In genomic region chr7:44678468-44679179, GRCh38 we compare ENCODE assay signal across 8 cellular contexts.
DNase-seq lines count a peak whose midpoint lies in the region; ATAC-seq, FAIRE-seq and TF ChIP-seq lines count a peak whose summit lies in the region.

No MANE protein-coding gene starts in this region.

- H3K79me2 ChIP-seq in astrocyte (ENCODE audit: insufficient read depth, low read length) (no peaks in the 10 kb centered on the region), keratinocyte (ENCODE audit: control insufficient read depth, insufficient read depth, low read length) (no peaks in the 10 kb centered on the region)

- H2AFZ ChIP-seq in astrocyte (ENCODE audit: low read depth, low read length) (no peak overlapping the region), keratinocyte (ENCODE audit: control insufficient read depth, low read length) (no peak overlapping the region)

- H3K27ac Mint-ChIP-seq in activated naive CD4-positive, alpha-beta T cell treated with anti-CD3 and anti-CD28 coated beads, Interleukin-2, amount 50 U/mL, for 24 hours, result peak overlapping the region; percentile 0
- no peak overlapping the region for H3K27ac Mint-ChIP-seq in astrocyte (ENCODE audit: unreplicated experiment)

- FAIRE-seq in astrocyte (lab: Jason Lieb, UNC) (no peak), keratinocyte (lab: Jason Lieb, UNC) (no peak)

- no peak overlapping the region for H3K4me3 Mint-ChIP-seq in activated naive CD4-positive, alpha-beta T cell treated with anti-CD3 and anti-CD28 coated beads, Interleukin-2, amount 50 U/mL, for 24 hours
- no peak overlapping the region for H3K4me3 Mint-ChIP-seq in astrocyte (ENCODE audit: unreplicated experiment)

- H3K36me3 ChIP-seq in astrocyte (ENCODE audit: insufficient read depth, low read length) (peaks cover 26% of the 10 kb centered on the region), keratinocyte (ENCODE audit: control insufficient read depth in 2 of 2, extremely low read depth in 1 of 2, insufficient read depth in 2 of 2, low read length in 2 of 2) (peaks cover 20 to 34% of the 10 kb centered on the region in 2 experiments), upper lobe of right lung (peaks cover 85% of the 10 kb centered on the region)

- H3K4me1 ChIP-seq in astrocyte (ENCODE audit: insufficient read depth, low read length) (peaks cover 4% of the 10 kb centered on the region), keratinocyte (ENCODE audit: control insufficient read depth, extremely low read depth, insufficient read depth, low read length) (peaks cover 10% of the 10 kb centered on the region), upper lobe of right lung (peaks cover 19% of the 10 kb centered on the region)

- DNase-seq in activated naive CD4-positive, alpha-beta T cell treated with anti-CD3 and anti-CD28 coated beads, Interleukin-2, amount 50 U/mL, for 16 hours, result no peak
- DNase-seq in astrocyte (ENCODE audit: low read depth) (peak; percentile 61), keratinocyte (ENCODE audit: low read depth, low spot score) (no peak), upper lobe of right lung (no peak), germinal center (ENCODE audit: low spot score) (no peak), NCI-H187 treated with DMSO at 0.1 percent for 48 hours (lab: John Stamatoyannopoulos, UW) (no peak), iPS-NIHi11 (ENCODE audit: low spot score) (no peak)

- no peak overlapping the region for H3K4me2 ChIP-seq in astrocyte (ENCODE audit: low read length)
- no peak overlapping the region for H3K4me2 ChIP-seq in keratinocyte (ENCODE audit: control insufficient read depth, extremely low read depth, insufficient read depth, low read depth, low read length)

- TF ChIP-seq CTCF in astrocyte (IDR thresholded peaks at IDR 0.05; ENCODE audit: insufficient read depth, low read depth, low read length), result no peak
- TF ChIP-seq CTCF in keratinocyte (optimal IDR thresholded peaks at IDR 0.05 in 1 of 3, IDR thresholded peaks at IDR 0.05 in 1 of 3, conservative IDR thresholded peaks at IDR 0.05 in 1 of 3; ENCODE audit: extremely low read depth in 1 of 3, insufficient read depth in 2 of 3, low read length in 3 of 3), result no peak
- no peak for TF ChIP-seq CTCF in upper lobe of right lung (IDR thresholded peaks at IDR 0.05)

- H3K4me3 ChIP-seq in astrocyte (ENCODE audit: insufficient read depth, low read depth, low read length) (no peak overlapping the region), keratinocyte (ENCODE audit: control insufficient read depth in 2 of 3, extremely low read depth in 1 of 3, insufficient read depth in 2 of 3, low read depth in 1 of 3, low read length in 3 of 3) (no peak overlapping the region), upper lobe of right lung (no peak overlapping the region)

- H3K27me3 Mint-ChIP-seq in activated naive CD4-positive, alpha-beta T cell treated with anti-CD3 and anti-CD28 coated beads, Interleukin-2, amount 50 U/mL, for 24 hours, result no peaks in the 10 kb centered on the region
- H3K27me3 Mint-ChIP-seq in astrocyte (ENCODE audit: low read depth, unreplicated experiment), result no peaks in the 10 kb centered on the region

- H3K27me3 ChIP-seq in astrocyte (ENCODE audit: insufficient read depth, low read length), result no peaks in the 10 kb centered on the region
- no peaks in the 10 kb centered on the region for H3K27me3 ChIP-seq in keratinocyte (ENCODE audit: control insufficient read depth, extremely low read depth, insufficient read depth, low read length)
- H3K27me3 ChIP-seq in upper lobe of right lung, result no peaks in the 10 kb centered on the region

- no peaks in the 10 kb centered on the region for H3K9me3 Mint-ChIP-seq in activated naive CD4-positive, alpha-beta T cell treated with anti-CD3 and anti-CD28 coated beads, Interleukin-2, amount 50 U/mL, for 24 hours
- no peaks in the 10 kb centered on the region for H3K9me3 Mint-ChIP-seq in astrocyte (ENCODE audit: unreplicated experiment)

- dilution Hi-C loops in keratinocyte (cut with MboI; ENCODE audit: extremely low pct_ligation_motif_present, low sequenced_read_pairs), result no loop called here

- peaks cover 7% of the 10 kb centered on the region for H3K36me3 Mint-ChIP-seq in activated naive CD4-positive, alpha-beta T cell treated with anti-CD3 and anti-CD28 coated beads, Interleukin-2, amount 50 U/mL, for 24 hours
- peaks cover 35% of the 10 kb centered on the region for H3K36me3 Mint-ChIP-seq in astrocyte (ENCODE audit: low read depth, unreplicated experiment)

- H3K4me1 Mint-ChIP-seq in activated naive CD4-positive, alpha-beta T cell treated with anti-CD3 and anti-CD28 coated beads, Interleukin-2, amount 50 U/mL, for 24 hours, result no peaks in the 10 kb centered on the region
- H3K4me1 Mint-ChIP-seq in astrocyte (ENCODE audit: low read depth, unreplicated experiment), result peaks cover 12% of the 10 kb centered on the region

- peaks cover 4% of the 10 kb centered on the region for H3K9me1 ChIP-seq in keratinocyte (ENCODE audit: control insufficient read depth, extremely low read depth, insufficient read depth, low read length)

- H3K27ac ChIP-seq in astrocyte (ENCODE audit: low read depth, low read length) (no peak overlapping the region), keratinocyte (ENCODE audit: control insufficient read depth, insufficient read depth, low read length) (peak overlapping the region; percentile 6), upper lobe of right lung (peak overlapping the region; percentile 37)

- ATAC-seq in upper lobe of right lung, result peak; percentile 74

- no peak overlapping the region for H3K9ac ChIP-seq in astrocyte (ENCODE audit: low read length)
- H3K9ac ChIP-seq in keratinocyte (ENCODE audit: control insufficient read depth, extremely low read depth, insufficient read depth, low read length), result no peak overlapping the region

- intact Hi-C loops in upper lobe of right lung (cut with DNase I), result no loop called here

- H3K9me3 ChIP-seq in astrocyte (ENCODE audit: insufficient read depth, low read depth, low read length), result no peaks in the 10 kb centered on the region
- no peaks in the 10 kb centered on the region for H3K9me3 ChIP-seq in keratinocyte (ENCODE audit: control insufficient read depth, low read depth, low read length)
- no peaks in the 10 kb centered on the region for H3K9me3 ChIP-seq in upper lobe of right lung

- H4K20me1 ChIP-seq in astrocyte (ENCODE audit: insufficient read depth, low read length) (no peaks in the 10 kb centered on the region), keratinocyte (ENCODE audit: control insufficient read depth, extremely low read depth, insufficient read depth, low read length) (no peaks in the 10 kb centered on the region)
